In the genomic region with DNA sequence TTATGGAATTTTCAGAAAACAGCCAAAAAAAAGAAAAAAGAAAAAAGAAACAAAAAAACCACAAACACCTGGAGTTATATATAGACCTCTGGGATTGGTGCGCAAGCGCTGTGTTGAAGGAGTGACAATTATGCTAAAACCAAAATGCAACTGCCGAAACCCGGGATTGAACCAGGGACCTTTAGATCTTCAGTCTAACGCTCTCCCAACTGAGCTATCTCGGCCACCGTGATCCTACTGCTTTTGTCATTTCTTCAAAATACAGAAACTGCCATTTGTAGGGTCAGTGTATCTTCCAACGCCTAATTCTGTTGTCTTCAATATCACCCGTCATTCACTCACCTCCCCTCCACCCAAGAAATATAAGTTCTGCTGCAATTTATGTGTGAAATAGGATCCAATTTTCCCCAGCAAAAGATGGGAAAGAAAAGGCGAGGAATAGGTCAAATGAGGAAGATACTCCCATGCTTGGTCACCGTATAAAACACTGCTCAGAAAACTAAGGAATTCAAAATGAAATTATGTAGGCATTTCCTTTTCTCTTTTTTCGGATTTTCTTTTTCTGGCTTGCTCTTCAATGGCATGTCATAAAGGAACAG, we compare ENCODE assay signal across 8 cellular contexts.
DNase-seq lines count a peak whose midpoint lies in the region; ATAC-seq and TF ChIP-seq lines count a peak whose summit lies in the region.

No MANE protein-coding gene starts in this region.

- POLR2A ChIA-PET in HEK293 (lab: Yijun Ruan, JAX), result interaction anchor here (1.0 kb wide), 1 partner anchor 58 kb away, joined by 3 read pairs; no protein-coding TSS in a partner anchor

- no peaks in the 10 kb centered on the region for H3K9me3 ChIP-seq in HEK293 (ENCODE audit: control insufficient read depth, insufficient read depth, low read depth, low read length)

- ATAC-seq in GM21360 (IDR thresholded peaks at IDR 0.05; ENCODE audit: unreplicated experiment) (no peak), HG02623 (IDR thresholded peaks at IDR 0.05; ENCODE audit: unreplicated experiment) (no peak), HG02759 (IDR thresholded peaks at IDR 0.05; ENCODE audit: unreplicated experiment) (no peak)

- no peaks in the 10 kb centered on the region for H3K4me1 ChIP-seq in HEK293 (ENCODE audit: control insufficient read depth, insufficient read depth, low read length)

- CTCF ChIA-PET in HEK293 (lab: Yijun Ruan, JAX), result interaction anchor here (1.0 kb wide), 1 partner anchor 10 kb away, joined by 3 read pairs; no protein-coding TSS in a partner anchor

- DNase-seq in AG08395 (ENCODE audit: low spot score) (peak; percentile 45), RKO (ENCODE audit: low spot score) (peak; percentile 89), epithelial cell of esophagus (ENCODE audit: low read depth) (peak; percentile 71)
- DNase-seq in stimulated activated CD8-positive, alpha-beta memory T cell treated with anti-CD3 and anti-CD28 coated beads, Interleukin-7, amount 100 ng/mL, for 24 hours (ENCODE audit: low read depth), result peak; percentile 17

- peak overlapping the region; percentile 19 for H3K4me3 ChIP-seq in HEK293 (ENCODE audit: low read depth, low read length)
- peak overlapping the region; percentile 29 for H3K4me3 ChIP-seq in epithelial cell of esophagus (ENCODE audit: low read length)

- H3K36me3 ChIP-seq in HEK293 (ENCODE audit: control insufficient read depth in 2 of 2, insufficient read depth in 1 of 2, low read length in 2 of 2), result no peaks in the 10 kb centered on the region

- no peak for TF ChIP-seq CTCF in HEK293 (tag by site-specific recombination; IDR thresholded peaks at IDR 0.05)
- no peak for TF ChIP-seq CTCF in epithelial cell of esophagus (IDR thresholded peaks at IDR 0.05; ENCODE audit: insufficient read depth, low read depth, low read length, missing control alignments)

- no peak overlapping the region for H3K27ac ChIP-seq in HEK293 (ENCODE audit: extremely low read depth, low read depth, low read length)

TF ChIP-seq in HEK293, 187 proteins besides CTCF, POLR2A, EP300 and RAD21 (continues in another document):
- TF ChIP-seq ZNF555 (tag by site-specific recombination; conservative IDR thresholded peaks at IDR 0.05), result no peak
- no peak for TF ChIP-seq OSR2 (tag by site-specific recombination; IDR thresholded peaks at IDR 0.05)
- no peak for TF ChIP-seq ZNF292 (tag by site-specific recombination; IDR thresholded peaks at IDR 0.05; ENCODE audit: borderline replicate concordance, low read depth)
- TF ChIP-seq ZFP3 (tag by site-specific recombination; IDR thresholded peaks at IDR 0.05; ENCODE audit: low read depth), result no peak
- no peak for TF ChIP-seq ZNF529 (tag by site-specific recombination; IDR thresholded peaks at IDR 0.05; ENCODE audit: insufficient replicate concordance)
- TF ChIP-seq, protein P1, sequence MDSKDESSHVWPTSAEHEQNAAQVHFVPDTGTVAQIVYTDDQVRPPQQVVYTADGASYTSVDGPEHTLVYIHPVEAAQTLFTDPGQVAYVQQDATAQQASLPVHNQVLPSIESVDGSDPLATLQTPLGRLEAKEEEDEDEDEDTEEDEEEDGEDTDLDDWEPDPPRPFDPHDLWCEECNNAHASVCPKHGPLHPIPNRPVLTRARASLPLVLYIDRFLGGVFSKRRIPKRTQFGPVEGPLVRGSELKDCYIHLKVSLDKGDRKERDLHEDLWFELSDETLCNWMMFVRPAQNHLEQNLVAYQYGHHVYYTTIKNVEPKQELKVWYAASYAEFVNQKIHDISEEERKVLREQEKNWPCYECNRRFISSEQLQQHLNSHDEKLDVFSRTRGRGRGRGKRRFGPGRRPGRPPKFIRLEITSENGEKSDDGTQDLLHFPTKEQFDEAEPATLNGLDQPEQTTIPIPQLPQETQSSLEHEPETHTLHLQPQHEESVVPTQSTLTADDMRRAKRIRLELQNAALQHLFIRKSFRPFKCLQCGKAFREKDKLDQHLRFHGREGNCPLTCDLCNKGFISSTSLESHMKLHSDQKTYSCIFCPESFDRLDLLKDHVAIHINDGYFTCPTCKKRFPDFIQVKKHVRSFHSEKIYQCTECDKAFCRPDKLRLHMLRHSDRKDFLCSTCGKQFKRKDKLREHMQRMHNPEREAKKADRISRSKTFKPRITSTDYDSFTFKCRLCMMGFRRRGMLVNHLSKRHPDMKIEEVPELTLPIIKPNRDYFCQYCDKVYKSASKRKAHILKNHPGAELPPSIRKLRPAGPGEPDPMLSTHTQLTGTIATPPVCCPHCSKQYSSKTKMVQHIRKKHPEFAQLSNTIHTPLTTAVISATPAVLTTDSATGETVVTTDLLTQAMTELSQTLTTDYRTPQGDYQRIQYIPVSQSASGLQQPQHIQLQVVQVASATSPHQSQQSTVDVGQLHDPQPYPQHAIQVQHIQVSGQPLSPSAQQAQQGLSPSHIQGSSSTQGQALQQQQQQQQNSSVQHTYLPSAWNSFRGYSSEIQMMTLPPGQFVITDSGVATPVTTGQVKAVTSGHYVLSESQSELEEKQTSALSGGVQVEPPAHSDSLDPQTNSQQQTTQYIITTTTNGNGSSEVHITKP (tag by site-specific recombination; IDR thresholded peaks at IDR 0.05), result peak; percentile 50; the same call in 1 of the 2 replicates
- TF ChIP-seq KLF1 (tag by site-specific recombination; IDR thresholded peaks at IDR 0.05), result no peak
- TF ChIP-seq, protein P2, sequence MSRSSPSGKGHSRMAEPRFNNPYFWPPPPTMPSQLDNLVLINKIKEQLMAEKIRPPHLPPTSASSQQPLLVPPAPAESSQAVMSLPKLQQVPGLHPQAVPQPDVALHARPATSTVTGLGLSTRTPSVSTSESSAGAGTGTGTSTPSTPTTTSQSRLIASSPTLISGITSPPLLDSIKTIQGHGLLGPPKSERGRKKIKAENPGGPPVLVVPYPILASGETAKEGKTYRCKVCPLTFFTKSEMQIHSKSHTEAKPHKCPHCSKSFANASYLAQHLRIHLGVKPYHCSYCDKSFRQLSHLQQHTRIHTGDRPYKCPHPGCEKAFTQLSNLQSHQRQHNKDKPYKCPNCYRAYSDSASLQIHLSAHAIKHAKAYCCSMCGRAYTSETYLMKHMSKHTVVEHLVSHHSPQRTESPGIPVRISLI (tag by site-specific recombination; IDR thresholded peaks at IDR 0.05), result peak; percentile 73
- no peak for TF ChIP-seq IKZF3 (tag by site-specific recombination; IDR thresholded peaks at IDR 0.05)
- TF ChIP-seq, protein P3, sequence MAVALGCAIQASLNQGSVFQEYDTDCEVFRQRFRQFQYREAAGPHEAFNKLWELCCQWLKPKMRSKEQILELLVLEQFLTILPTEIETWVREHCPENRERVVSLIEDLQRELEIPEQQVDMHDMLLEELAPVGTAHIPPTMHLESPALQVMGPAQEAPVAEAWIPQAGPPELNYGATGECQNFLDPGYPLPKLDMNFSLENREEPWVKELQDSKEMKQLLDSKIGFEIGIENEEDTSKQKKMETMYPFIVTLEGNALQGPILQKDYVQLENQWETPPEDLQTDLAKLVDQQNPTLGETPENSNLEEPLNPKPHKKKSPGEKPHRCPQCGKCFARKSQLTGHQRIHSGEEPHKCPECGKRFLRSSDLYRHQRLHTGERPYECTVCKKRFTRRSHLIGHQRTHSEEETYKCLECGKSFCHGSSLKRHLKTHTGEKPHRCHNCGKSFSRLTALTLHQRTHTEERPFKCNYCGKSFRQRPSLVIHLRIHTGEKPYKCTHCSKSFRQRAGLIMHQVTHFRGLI (tag by site-specific recombination; IDR thresholded peaks at IDR 0.05), result 0 out of 2 replicates have a peak, but pooled peaks have one; percentile 43
- 0 out of 2 replicates have a peak, but pooled peaks have one; percentile 27 for TF ChIP-seq REPIN1 (tag by site-specific recombination; IDR thresholded peaks at IDR 0.05; ENCODE audit: low read depth)
- 0 out of 2 replicates have a peak, but pooled peaks have one; percentile 15 for TF ChIP-seq SP3 (tag by site-specific recombination; IDR thresholded peaks at IDR 0.05)
- no peak for TF ChIP-seq ZNF654 (tag by site-specific recombination; IDR thresholded peaks at IDR 0.05; ENCODE audit: low read depth)
- no peak for TF ChIP-seq PRDM6 (tag by site-specific recombination; IDR thresholded peaks at IDR 0.05)
- TF ChIP-seq GFI1B (tag by site-specific recombination; IDR thresholded peaks at IDR 0.05), result 0 out of 2 replicates have a peak, but pooled peaks have one; percentile 10
- TF ChIP-seq ZSCAN30 (tag by site-specific recombination; IDR thresholded peaks at IDR 0.05), result peak; percentile 82; the same call in 1 of the 2 replicates
- TF ChIP-seq ZNF266 (tag by site-specific recombination; IDR thresholded peaks at IDR 0.05; ENCODE audit: low read depth), result no peak
- no peak for TF ChIP-seq ZNF677 (tag by site-specific recombination; IDR thresholded peaks at IDR 0.05)
- TF ChIP-seq ZNF2 (tag by site-specific recombination; IDR thresholded peaks at IDR 0.05), result peak; percentile 81
- peak; percentile 75; the same call in 1 of the 2 replicates for TF ChIP-seq ZNF391 (tag by site-specific recombination; IDR thresholded peaks at IDR 0.05; ENCODE audit: borderline replicate concordance, low read depth)
- TF ChIP-seq ZNF157 (tag by site-specific recombination; IDR thresholded peaks at IDR 0.05), result no peak
- no peak for TF ChIP-seq ZBTB6 (tag by site-specific recombination; IDR thresholded peaks at IDR 0.05)
- TF ChIP-seq ZNF223 (tag by site-specific recombination; IDR thresholded peaks at IDR 0.05), result no peak

Comparison
In these comparisons a context has a peak if more than half of its experiments do, and no peak if none do; other contexts are left out.
1. DNase-seq: peak in every context shown above with its lines; median percentile 89 in RKO; 71 in epithelial cell of esophagus; 45 in AG08395; 17 in stimulated activated CD8-positive, alpha-beta memory T cell treated with anti-CD3 and anti-CD28 coated beads, Interleukin-7, amount 100 ng/mL, for 24 hours.